ENCODE assay signal across 9 cellular contexts in genomic region chr2:54606393-54606973, GRCh38.
DNase-seq lines count a peak whose midpoint lies in the region; ATAC-seq and TF ChIP-seq lines count a peak whose summit lies in the region.
"Had no signal": no experiment of that assay in that cellular context is flagged by ENCODE, and none has a peak within 500 bp of the region (broad histone marks: within the 10 kb centered on the region; RNA-seq: fewer than 3 reads in every experiment).

No MANE protein-coding gene starts in this region.

- H3K27ac Mint-ChIP-seq in HFFc6, result no peak overlapping the region; the same call in 1 of the 2 replicates
- peak overlapping the region; percentile 91 for H3K27ac Mint-ChIP-seq in activated T-cell treated with anti-CD3 and anti-CD28 coated beads, Interleukin-2, amount 50 U/mL, for 24 hours

- no peaks in the 10 kb centered on the region for H3K36me3 ChIP-seq in transverse colon

- TF ChIP-seq CTCF in HFFc6 (IDR thresholded peaks at IDR 0.05) (no peak), transverse colon (IDR thresholded peaks at IDR 0.05) (no peak)

- no peak for TF ChIP-seq EP300 in transverse colon (IDR thresholded peaks at IDR 0.05; ENCODE audit: low read depth)

- H3K4me1 Mint-ChIP-seq in HFFc6 (ENCODE audit: low read depth), result peaks cover 71% of the 10 kb centered on the region
- H3K4me1 Mint-ChIP-seq in activated T-cell treated with anti-CD3 and anti-CD28 coated beads, Interleukin-2, amount 50 U/mL, for 24 hours (ENCODE audit: low read depth), result peaks cover 82% of the 10 kb centered on the region

- DNase-seq in HFFc6, result no peak
- no peak for DNase-seq in activated T-cell treated with anti-CD3 and anti-CD28 coated beads, Interleukin-2, amount 50 U/mL, for 24 hours
- DNase-seq in Right ventricle myocardium superior, result no peak
- DNase-seq in stimulated activated CD4-positive, alpha-beta T cell treated with anti-CD3 and anti-CD28 coated beads, Interleukin-2, amount 100 ng/mL, for 4 hours (ENCODE audit: low read depth), result peak; percentile 47
- DNase-seq in SW 1271 (lab: John Stamatoyannopoulos, UW), result no peak
- no peak for DNase-seq in NCI-H146 (lab: John Stamatoyannopoulos, UW)
- DNase-seq in transverse colon, result no peak
- DNase-seq: midbrain had no signal

- intact Hi-C loops in Right ventricle myocardium superior (cut with DNase I), result no loop called here
- intact Hi-C loops in transverse colon (cut with DNase I; ENCODE audit: low total_unique reads), result no loop called here

- peak overlapping the region; percentile 9; the same call in 1 of the 2 replicates for H3K4me3 Mint-ChIP-seq in HFFc6
- peak overlapping the region; percentile 42 for H3K4me3 Mint-ChIP-seq in activated T-cell treated with anti-CD3 and anti-CD28 coated beads, Interleukin-2, amount 50 U/mL, for 24 hours

- no peaks in the 10 kb centered on the region; the same call in none of the 2 replicates for H3K27me3 Mint-ChIP-seq in HFFc6 (ENCODE audit: insufficient read depth)
- H3K27me3 Mint-ChIP-seq in activated T-cell treated with anti-CD3 and anti-CD28 coated beads, Interleukin-2, amount 50 U/mL, for 24 hours, result no peaks in the 10 kb centered on the region

- H3K27ac ChIP-seq in transverse colon, result no peak overlapping the region

- no peaks in the 10 kb centered on the region for H3K27me3 ChIP-seq in transverse colon

- no peak for TF ChIP-seq POLR2A in transverse colon (IDR thresholded peaks at IDR 0.05)

- H3K9me3 Mint-ChIP-seq in HFFc6, result no peaks in the 10 kb centered on the region
- no peaks in the 10 kb centered on the region for H3K9me3 Mint-ChIP-seq in activated T-cell treated with anti-CD3 and anti-CD28 coated beads, Interleukin-2, amount 50 U/mL, for 24 hours

- in situ Hi-C loops in transverse colon (cut with MboI; ENCODE audit: low pct_ligation_motif_present in 1 of 4, low pct_unique_long_range_greater_than_20kb in 1 of 4, low sequenced_read_pairs in 3 of 4), result no loop called here

- H3K4me1 ChIP-seq in transverse colon, result peaks cover 10 to 69% (median 39%) of the 10 kb centered on the region in 4 donors

- H3K9me3 ChIP-seq in transverse colon, result no peaks in the 10 kb centered on the region

- no peak overlapping the region for H3K4me3 ChIP-seq in transverse colon

- ATAC-seq in Right ventricle myocardium superior (ENCODE audit: poor library complexity) (peak; percentile 68), GM18517 (IDR thresholded peaks at IDR 0.05; ENCODE audit: unreplicated experiment) (no peak)

- H3K36me3 Mint-ChIP-seq in HFFc6 (ENCODE audit: low read depth), result no peaks in the 10 kb centered on the region
- H3K36me3 Mint-ChIP-seq in activated T-cell treated with anti-CD3 and anti-CD28 coated beads, Interleukin-2, amount 50 U/mL, for 24 hours (ENCODE audit: low read depth), result no peaks in the 10 kb centered on the region

- 53 to 78% methylated on average over 2 to 12 of the region's 12 CpGs for WGBS in transverse colon (ENCODE audit: low coverage in 1 of 2), 2 donors
